ENCODE assay signal across 28 cellular contexts in genomic region chr7:74157605-74158004, GRCh38.
"Had no signal": no experiment of that assay in that cellular context is flagged by ENCODE, and none has a peak within 500 bp of the region (broad histone marks: within the 10 kb centered on the region; RNA-seq: fewer than 3 reads in every experiment).

No MANE protein-coding gene starts in this region.

- H3K36me3 ChIP-seq: stomach, suprapubic skin, thoracic aorta, thyroid gland, tibial artery, tibial nerve, transverse colon, upper lobe of left lung, upper lobe of right lung, uterus, vagina had no signal

- H3K9me3 ChIP-seq: stomach, suprapubic skin, testis, thoracic aorta, thyroid gland, tibial artery, tibial nerve, transverse colon, upper lobe of left lung, upper lobe of right lung, uterus, vagina had no signal

- H3K4me1 Mint-ChIP-seq: stimulated activated effector memory CD8-positive, alpha-beta T cell treated with anti-CD3 and anti-CD28 coated beads, Interleukin-12 subunit alpha, Interleukin-12 subunit beta, amount 100 ng/mL, for 72 hours; stimulated activated memory B cell treated with anti-CD40 and anti-IgM and Interleukin-4, amounts not matched to agents 10 μg/mL and 1 μg/mL and 100 μg/mL, for 72 hours; stimulated activated naive B cell treated with anti-CD40 and anti-IgM and Interleukin-4, amounts not matched to agents 10 μg/mL and 1 μg/mL and 100 μg/mL, for 72 hours; stimulated activated naive CD8-positive, alpha-beta T cell treated with anti-CD3 and anti-CD28 coated beads, Interleukin-15, amount 100 ng/mL, for 72 hours had no signal

- ATAC-seq: stimulated activated effector memory CD8-positive, alpha-beta T cell treated with anti-CD3 and anti-CD28 coated beads, Interleukin-12 subunit alpha, Interleukin-12 subunit beta, amount 100 ng/mL, for 72 hours; stimulated activated memory B cell treated with anti-CD40 and anti-IgM and Interleukin-4, amounts not matched to agents 10 μg/mL and 1 μg/mL and 100 μg/mL, for 72 hours; stimulated activated naive B cell treated with anti-CD40 and anti-IgM and Interleukin-4, amounts not matched to agents 10 μg/mL and 1 μg/mL and 100 μg/mL, for 72 hours; stimulated activated naive CD8-positive, alpha-beta T cell treated with anti-CD3 and anti-CD28 coated beads, Interleukin-15, amount 100 ng/mL, for 72 hours; stimulated activated naive CD8-positive, alpha-beta T cell treated with anti-CD3 and anti-CD28 coated beads, Interleukin-15, Interleukin-2, amounts not matched to agents 100 U/mL and 50 U/mL, for 24 hours; upper lobe of right lung had no signal

- H3K4me3 Mint-ChIP-seq: stimulated activated effector memory CD8-positive, alpha-beta T cell treated with anti-CD3 and anti-CD28 coated beads, Interleukin-12 subunit alpha, Interleukin-12 subunit beta, amount 100 ng/mL, for 72 hours; stimulated activated memory B cell treated with anti-CD40 and anti-IgM and Interleukin-4, amounts not matched to agents 10 μg/mL and 1 μg/mL and 100 μg/mL, for 72 hours; stimulated activated naive B cell treated with anti-CD40 and anti-IgM and Interleukin-4, amounts not matched to agents 10 μg/mL and 1 μg/mL and 100 μg/mL, for 72 hours; stimulated activated naive CD8-positive, alpha-beta T cell treated with anti-CD3 and anti-CD28 coated beads, Interleukin-15, amount 100 ng/mL, for 72 hours; stimulated activated naive CD8-positive, alpha-beta T cell treated with anti-CD3 and anti-CD28 coated beads, Interleukin-15, Interleukin-2, amounts not matched to agents 100 ng/mL and 50 ng/mL, for 24 hours; type B pancreatic cell had no signal

- DNase-seq: stimulated activated CD4-positive, alpha-beta T cell treated with anti-CD3 and anti-CD28 coated beads, Interleukin-2, amount 100 ng/mL, for 48 hours; stimulated activated CD4-positive, alpha-beta T cell treated with anti-CD3 and anti-CD28 coated beads, Interleukin-4, amount 100 ng/mL, for 1 hour; stimulated activated CD4-positive, alpha-beta T cell treated with anti-CD3 and anti-CD28 coated beads, Interleukin-4, amount 100 ng/mL, for 24 hours; stimulated activated CD4-positive, alpha-beta T cell treated with anti-CD3 and anti-CD28 coated beads, Interleukin-4, amount 100 ng/mL, for 4 hours; stimulated activated CD8-positive, alpha-beta memory T cell treated with anti-CD3 and anti-CD28 coated beads, Interleukin-4, amount 100 ng/mL, for 48 hours; stimulated activated naive B cell treated with anti-CD40 and anti-IgM and Interleukin-4, amounts not matched to agents 10 μg/mL and 1 μg/mL and 100 μg/mL, for 72 hours; stimulated activated naive CD4-positive, alpha-beta T cell; stimulated activated naive CD4-positive, alpha-beta T cell treated with Interleukin-2 at 50 U/mL for 16 hours; stimulated activated naive CD8-positive, alpha-beta T cell treated with anti-CD3 and anti-CD28 coated beads, Interleukin-15, amount 100 ng/mL, for 72 hours; stimulated activated naive CD8-positive, alpha-beta T cell treated with anti-CD3 and anti-CD28 coated beads, Interleukin-15, Interleukin-2, amounts not matched to agents 100 U/mL and 50 U/mL, for 24 hours; stomach; substantia nigra; testis; thyroid gland; tibial artery; transverse colon; upper lobe of left lung; upper lobe of right lung; uterus had no signal

- H3K4me1 ChIP-seq: suprapubic skin, testis, thyroid gland, tibial artery, tibial nerve, upper lobe of left lung, upper lobe of right lung, uterus, vagina had no signal

- H3K27ac Mint-ChIP-seq: stimulated activated effector memory CD8-positive, alpha-beta T cell treated with anti-CD3 and anti-CD28 coated beads, Interleukin-12 subunit alpha, Interleukin-12 subunit beta, amount 100 ng/mL, for 72 hours; stimulated activated memory B cell treated with anti-CD40 and anti-IgM and Interleukin-4, amounts not matched to agents 10 μg/mL and 1 μg/mL and 100 μg/mL, for 72 hours; stimulated activated naive B cell treated with anti-CD40 and anti-IgM and Interleukin-4, amounts not matched to agents 10 μg/mL and 1 μg/mL and 100 μg/mL, for 72 hours; stimulated activated naive CD8-positive, alpha-beta T cell treated with anti-CD3 and anti-CD28 coated beads, Interleukin-15, Interleukin-2, amounts not matched to agents 100 ng/mL and 50 ng/mL, for 24 hours; type B pancreatic cell had no signal

- H3K27me3 ChIP-seq: stomach, suprapubic skin, testis, thyroid gland, tibial artery, tibial nerve, transverse colon, upper lobe of left lung, upper lobe of right lung, uterus, vagina had no signal

- H3K36me3 Mint-ChIP-seq: stimulated activated effector memory CD8-positive, alpha-beta T cell treated with anti-CD3 and anti-CD28 coated beads, Interleukin-12 subunit alpha, Interleukin-12 subunit beta, amount 100 ng/mL, for 72 hours; stimulated activated memory B cell treated with anti-CD40 and anti-IgM and Interleukin-4, amounts not matched to agents 10 μg/mL and 1 μg/mL and 100 μg/mL, for 72 hours; stimulated activated naive B cell treated with anti-CD40 and anti-IgM and Interleukin-4, amounts not matched to agents 10 μg/mL and 1 μg/mL and 100 μg/mL, for 72 hours; type B pancreatic cell had no signal

- H3K27ac ChIP-seq: stomach, suprapubic skin, testis, thoracic aorta, thyroid gland, tibial artery, tibial nerve, transverse colon, upper lobe of left lung, upper lobe of right lung, uterus, vagina had no signal

- H3K27me3 Mint-ChIP-seq: stimulated activated naive B cell treated with anti-CD40 and anti-IgM and Interleukin-4, amounts not matched to agents 10 μg/mL and 1 μg/mL and 100 μg/mL, for 72 hours; stimulated activated naive CD8-positive, alpha-beta T cell treated with anti-CD3 and anti-CD28 coated beads, Interleukin-15, amount 100 ng/mL, for 72 hours; stimulated activated naive CD8-positive, alpha-beta T cell treated with anti-CD3 and anti-CD28 coated beads, Interleukin-15, Interleukin-2, amounts not matched to agents 100 ng/mL and 50 ng/mL, for 24 hours; type B pancreatic cell had no signal

- H3K4me3 ChIP-seq: stomach, suprapubic skin, testis, thoracic aorta, thyroid gland, tibial artery, tibial nerve, transverse colon, upper lobe of left lung, upper lobe of right lung, uterus, vagina had no signal

- FAIRE-seq: urothelium cell line had no signal

- H3K9me3 Mint-ChIP-seq: stimulated activated effector memory CD8-positive, alpha-beta T cell treated with anti-CD3 and anti-CD28 coated beads, Interleukin-12 subunit alpha, Interleukin-12 subunit beta, amount 100 ng/mL, for 72 hours; stimulated activated memory B cell treated with anti-CD40 and anti-IgM and Interleukin-4, amounts not matched to agents 10 μg/mL and 1 μg/mL and 100 μg/mL, for 72 hours; stimulated activated naive B cell treated with anti-CD40 and anti-IgM and Interleukin-4, amounts not matched to agents 10 μg/mL and 1 μg/mL and 100 μg/mL, for 72 hours; stimulated activated naive CD8-positive, alpha-beta T cell treated with anti-CD3 and anti-CD28 coated beads, Interleukin-15, amount 100 ng/mL, for 72 hours; stimulated activated naive CD8-positive, alpha-beta T cell treated with anti-CD3 and anti-CD28 coated beads, Interleukin-15, Interleukin-2, amounts not matched to agents 100 ng/mL and 50 ng/mL, for 24 hours; type B pancreatic cell had no signal
